In the genomic region with DNA sequence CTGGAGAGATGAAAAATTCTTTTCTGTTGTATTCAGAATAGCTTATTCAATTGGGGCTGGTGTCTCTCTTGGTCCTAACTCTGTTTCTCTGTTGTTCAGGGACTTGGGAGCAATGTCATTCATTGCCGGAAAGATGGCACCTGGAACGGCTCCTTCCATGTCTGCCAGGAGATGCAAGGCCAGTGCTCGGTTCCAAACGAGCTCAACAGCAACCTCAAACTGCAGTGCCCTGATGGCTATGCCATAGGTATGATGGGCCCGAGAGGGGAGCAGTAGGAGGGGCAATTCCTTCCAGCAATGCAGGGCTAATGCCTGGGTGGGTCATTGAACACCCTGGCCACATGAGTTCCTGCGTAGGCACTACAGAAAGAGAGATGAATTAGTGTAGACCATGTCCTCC, we compare ENCODE assay signal across 5 cellular contexts.
"Had no signal": no experiment of that assay in that cellular context is flagged by ENCODE, and none has a peak within 500 bp of the region (broad histone marks: within the 10 kb centered on the region; RNA-seq: fewer than 3 reads in every experiment).

No MANE protein-coding gene starts in this region.

- H3K27me3 Mint-ChIP-seq: IgD-negative memory B cell had no signal

- H3K4me1 Mint-ChIP-seq: IgD-negative memory B cell had no signal

- ATAC-seq: HepG2, K562 had no signal

- H3K27ac ChIP-seq: HL-60 had no signal

- H3K36me3 Mint-ChIP-seq: IgD-negative memory B cell had no signal

- DNase-seq: IMR-90 had no signal

- H3K9me3 Mint-ChIP-seq: IgD-negative memory B cell had no signal

- H3K4me3 Mint-ChIP-seq: IgD-negative memory B cell had no signal

- H3K27ac Mint-ChIP-seq: IgD-negative memory B cell had no signal

- H3K4me3 ChIP-seq: K562 had no signal
